Comparison of ENCODE assay signal across 9 cellular contexts in the genomic region with DNA sequence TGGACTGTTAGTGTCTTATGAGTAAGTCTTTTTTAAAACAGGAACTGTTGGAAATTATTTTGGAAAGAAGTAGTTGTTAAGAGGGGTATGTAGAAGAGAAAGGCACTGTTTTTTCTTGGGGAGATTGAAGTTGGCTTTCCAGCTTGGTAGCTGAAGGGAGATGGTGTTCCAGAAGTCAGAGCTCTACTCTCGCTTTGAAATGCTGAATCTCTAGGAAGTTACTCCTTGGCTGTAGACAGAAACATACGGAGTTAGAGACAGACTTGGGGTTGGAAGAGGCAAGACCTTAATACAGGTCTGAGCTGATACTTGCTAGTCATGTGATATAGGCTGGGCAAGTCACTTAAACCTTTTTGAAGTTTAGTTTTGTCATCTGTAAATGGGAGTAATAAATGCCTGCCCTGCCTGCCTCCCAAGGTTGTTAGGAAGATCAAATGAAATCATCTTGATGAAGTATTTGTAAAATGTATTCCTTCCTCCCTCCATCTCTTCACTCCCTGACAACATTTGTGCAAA. TPM values are rescaled to one million over a fixed set of nuclear protein-coding genes. Genes with fewer than 3 reads are reported as not detected.
DNase-seq lines count a peak whose midpoint lies in the region; ATAC-seq and TF ChIP-seq lines count a peak whose summit lies in the region.
"Had no signal": no experiment of that assay in that cellular context is flagged by ENCODE, and none has a peak within 500 bp of the region (broad histone marks: within the 10 kb centered on the region; RNA-seq: fewer than 3 reads in every experiment).

No MANE protein-coding gene starts in this region.

- WGBS in spleen, 5 donors, result 23 to 56% (median 42%) methylated on average over 2 of the region's 2 CpGs

- H3K27me3 ChIP-seq in foreskin keratinocyte, result no peaks in the 10 kb centered on the region
- H3K27me3 ChIP-seq in spleen (replicated peaks in 1 of 7), result no peaks in the 10 kb centered on the region

- H3K36me3 Mint-ChIP-seq in activated CD4-positive, alpha-beta memory T cell treated with anti-CD3 and anti-CD28 coated beads for 36 hours, result peaks cover 17% of the 10 kb centered on the region

- peaks cover 30% of the 10 kb centered on the region for H3K4me1 Mint-ChIP-seq in activated CD4-positive, alpha-beta memory T cell treated with anti-CD3 and anti-CD28 coated beads for 36 hours (ENCODE audit: low read depth)

- peak overlapping the region; percentile 99 for H3K4me3 Mint-ChIP-seq in activated CD4-positive, alpha-beta memory T cell treated with anti-CD3 and anti-CD28 coated beads for 36 hours

- peaks cover 0 to 29% (median 0%) of the 10 kb centered on the region in 6 donors for H3K36me3 ChIP-seq in spleen

- CTCF ChIA-PET in activated CD4-positive, alpha-beta memory T cell treated with anti-CD3 and anti-CD28 coated beads for 36 hours (lab: Charles Lee), result interaction anchor here (0.7 to 6.8 kb wide), 11 partner anchors 9 to 196 kb away, joined by 3 to 43 read pairs (median 5); partner anchors contain the start of genes HTD2, KCTD6 and RPP14

- H3K27ac Mint-ChIP-seq in activated CD4-positive, alpha-beta memory T cell treated with anti-CD3 and anti-CD28 coated beads for 36 hours, result peak overlapping the region; percentile 94

- POLR2A ChIA-PET in activated CD4-positive, alpha-beta memory T cell treated with anti-CD3 and anti-CD28 coated beads for 36 hours (lab: Charles Lee), result interaction anchor here (0.9 to 4.5 kb wide), 3 partner anchors 11 to 30 kb away, joined by 3 to 20 read pairs (median 6); partner anchors contain the start of genes HTD2 and RPP14

- peaks cover 11% of the 10 kb centered on the region for H3K4me1 ChIP-seq in foreskin keratinocyte
- H3K4me1 ChIP-seq in spleen, result peaks cover 19 to 86% (median 67%) of the 10 kb centered on the region in 6 donors

- H3K27ac ChIP-seq in foreskin keratinocyte, result peak overlapping the region; percentile 37
- peak overlapping the region; percentile 67 to 94 (median 86) for H3K27ac ChIP-seq in spleen

- H3K9me3 ChIP-seq in spleen, result no peaks in the 10 kb centered on the region

- TF ChIP-seq POLR2A in spleen (IDR thresholded peaks at IDR 0.05), result no peak

- intact Hi-C loops in activated CD4-positive, alpha-beta memory T cell treated with anti-CD3 and anti-CD28 coated beads for 36 hours (cut with micrococcal nuclease), result loop anchor here (1.0 to 2.0 kb wide), 4 partner anchors 11 to 135 kb away; partner anchors contain the start of genes HTD2 and RPP14
- intact Hi-C loops in spleen (cut with DNase I; ENCODE audit: low total_unique reads), result no loop called here

- H3K27me3 Mint-ChIP-seq in activated CD4-positive, alpha-beta memory T cell treated with anti-CD3 and anti-CD28 coated beads for 36 hours, result no peaks in the 10 kb centered on the region

- DNase-seq in HFF-Myc (ENCODE audit: extremely low read depth, low read depth) (no peak), foreskin keratinocyte (no peak), spleen (no peak), NCI-H2196 (lab: John Stamatoyannopoulos, UW; ENCODE audit: unreplicated experiment) (no peak), NCI-H226 (no peak)
- DNase-seq in activated CD4-positive, alpha-beta memory T cell treated with anti-CD3 and anti-CD28 coated beads for 36 hours, result no peak
- DNase-seq: NCI-H446 treated with DMSO at 0.1 percent for 48 hours had no signal

- TF ChIP-seq CTCF in HFF-Myc (IDR thresholded peaks at IDR 0.05; ENCODE audit: low read depth, low read length, missing control alignments) (no peak), foreskin keratinocyte (conservative IDR thresholded peaks at IDR 0.05) (no peak), spleen (IDR thresholded peaks at IDR 0.05 in 8 of 11, conservative IDR thresholded peaks at IDR 0.05 in 3 of 11) (no peak)

- ATAC-seq in foreskin keratinocyte (no peak), HG03520 (IDR thresholded peaks at IDR 0.05; ENCODE audit: unreplicated experiment) (no peak), GM21367 (IDR thresholded peaks at IDR 0.05; ENCODE audit: unreplicated experiment) (no peak)

- H3K9me3 Mint-ChIP-seq in activated CD4-positive, alpha-beta memory T cell treated with anti-CD3 and anti-CD28 coated beads for 36 hours, result no peaks in the 10 kb centered on the region

- H3K4me3 ChIP-seq in HFF-Myc (replicated peaks; ENCODE audit: low read depth, low read length) (peak overlapping the region; percentile 69), spleen (peak overlapping the region in 3 of 8 donors; percentile 13 to 91 (median 88))

RNA-seq across cellular contexts. Expression of gene PXK, which starts 2.8 kb away (rescaled TPM):
- total RNA-seq in activated CD4-positive, alpha-beta memory T cell treated with anti-CD3 and anti-CD28 coated beads for 36 hours, result 10 to 100 TPM; 40.9 to 45.4 TPM
- total RNA-seq in foreskin keratinocyte (14.5 and 18.8 TPM in 2 replicates), spleen (10 to 100 TPM; 39.4 to 80.9 (median 56.5) TPM)
- polyA plus RNA-seq in foreskin keratinocyte (7.9 and 8.0 TPM in 2 replicates), spleen (10 to 100 TPM; 19.3 to 25.3 (median 19.9) TPM)

RNA-seq across cellular contexts. Expression of gene HTD2, which starts 29.2 kb away (rescaled TPM):
- 1 to 10 TPM; 7.6 to 9.5 TPM for total RNA-seq in activated CD4-positive, alpha-beta memory T cell treated with anti-CD3 and anti-CD28 coated beads for 36 hours
- 6.5 and 7.5 TPM in 2 replicates for total RNA-seq in foreskin keratinocyte
- 5.2 and 7.0 TPM in 2 replicates for polyA plus RNA-seq in foreskin keratinocyte
- 10 to 100 TPM in 3 of 7 donors, 1 to 10 TPM in 4; 6.4 to 20.0 (median 8.7) TPM for total RNA-seq in spleen
- 1 to 10 TPM; 2.3 to 5.6 (median 3.6) TPM for polyA plus RNA-seq in spleen

RNA-seq across cellular contexts. Expression of gene RPP14, which starts 29.4 kb away (rescaled TPM):
- 10 to 100 TPM; 14.0 to 15.4 TPM for total RNA-seq in activated CD4-positive, alpha-beta memory T cell treated with anti-CD3 and anti-CD28 coated beads for 36 hours
- total RNA-seq in foreskin keratinocyte (13.5 and 13.6 TPM in 2 replicates), spleen (10 to 100 TPM; 13.3 to 21.3 (median 16.1) TPM)
- polyA plus RNA-seq in foreskin keratinocyte (8.3 and 8.7 TPM in 2 replicates), spleen (10 to 100 TPM in 1 of 3 donors, 1 to 10 TPM in 2; 6.2 to 12.2 (median 7.1) TPM)
